Comparison of ENCODE assay signal across 30 cellular contexts in genomic region chr2:39368376-39368775, GRCh38.
"Had no signal": no experiment of that assay in that cellular context is flagged by ENCODE, and none has a peak within 500 bp of the region (broad histone marks: within the 10 kb centered on the region; RNA-seq: fewer than 3 reads in every experiment).

No MANE protein-coding gene starts in this region.

- FAIRE-seq: keratinocyte, urothelium cell line had no signal

- H3K27me3 Mint-ChIP-seq: naive thymus-derived CD8-positive, alpha-beta T cell; progenitor cell of endocrine pancreas; stimulated activated naive B cell treated with anti-CD40 and anti-IgM and Interleukin-4, amounts not matched to agents 10 μg/mL and 1 μg/mL and 100 μg/mL, for 72 hours had no signal

- H2AFZ ChIP-seq: parathyroid adenoma had no signal

- H3K9me3 ChIP-seq: lower lobe of right lung, stomach, suprapubic skin, tibial artery, upper lobe of right lung had no signal

- H3K27me3 ChIP-seq: stomach, suprapubic skin, tibial artery, upper lobe of right lung had no signal

- H3K4me1 Mint-ChIP-seq: nephron had no signal

- DNase-seq: hippocampal formation; kidney glomerular epithelial cell; left cardiac atrium; lower lobe of right lung; mammary epithelial cell; mesenchymal stem cell; naive thymus-derived CD8-positive, alpha-beta T cell; nucleus accumbens; right cardiac atrium; stimulated activated CD4-positive, alpha-beta T cell treated with anti-CD3 and anti-CD28 coated beads, Interleukin-12 subunit alpha, Interleukin-12 subunit beta, amount 100 ng/mL, for 4 hours; stimulated activated CD4-positive, alpha-beta T cell treated with anti-CD3 and anti-CD28 coated beads, Interleukin-15, amount 100 ng/mL, for 24 hours; stimulated activated CD4-positive, alpha-beta T cell treated with anti-CD3 and anti-CD28 coated beads, Interleukin-2, amount 100 ng/mL, for 24 hours; stimulated activated CD4-positive, alpha-beta T cell treated with anti-CD3 and anti-CD28 coated beads, Interleukin-4, amount 100 ng/mL, for 1 hour; stimulated activated naive B cell treated with anti-CD40 and anti-IgM and Interleukin-4, amounts not matched to agents 10 μg/mL and 1 μg/mL and 100 μg/mL, for 72 hours; stimulated activated naive CD8-positive, alpha-beta T cell treated with anti-CD3 and anti-CD28 coated beads, Interleukin-15, Interleukin-2, amounts not matched to agents 100 U/mL and 50 U/mL, for 24 hours; stomach; tibial artery; trophoblast cell; upper lobe of right lung had no signal

- H3K4me3 Mint-ChIP-seq: nephron; neural crest cell; stimulated activated naive B cell treated with anti-CD40 and anti-IgM and Interleukin-4, amounts not matched to agents 10 μg/mL and 1 μg/mL and 100 μg/mL, for 72 hours had no signal

- H3K27ac ChIP-seq: lower lobe of right lung, parathyroid adenoma, skin epidermis, stomach, suprapubic skin, thoracic aorta, tibial artery, upper lobe of right lung had no signal

- H3K4me1 ChIP-seq: lower lobe of right lung, parathyroid adenoma, suprapubic skin, tibial artery had no signal

- H3K36me3 ChIP-seq: lower lobe of right lung, suprapubic skin, thoracic aorta had no signal

- ATAC-seq: left cardiac atrium; left lobe of liver; lower lobe of right lung; right cardiac atrium; sciatic nerve; stimulated activated naive B cell treated with anti-CD40 and anti-IgM and Interleukin-4, amounts not matched to agents 10 μg/mL and 1 μg/mL and 100 μg/mL, for 72 hours; stimulated activated naive CD8-positive, alpha-beta T cell treated with anti-CD3 and anti-CD28 coated beads, Interleukin-15, Interleukin-2, amounts not matched to agents 100 U/mL and 50 U/mL, for 24 hours; upper lobe of right lung had no signal

- H3K27ac Mint-ChIP-seq: nephron; progenitor cell of endocrine pancreas; stimulated activated naive B cell treated with anti-CD40 and anti-IgM and Interleukin-4, amounts not matched to agents 10 μg/mL and 1 μg/mL and 100 μg/mL, for 72 hours had no signal

- H3K4me3 ChIP-seq: lower lobe of right lung, skin epidermis, stomach, suprapubic skin, thoracic aorta, tibial artery, upper lobe of right lung had no signal

- H3K9ac ChIP-seq: parathyroid adenoma had no signal
